14 cellular contexts compared by ENCODE assay signal in the genomic region with DNA sequence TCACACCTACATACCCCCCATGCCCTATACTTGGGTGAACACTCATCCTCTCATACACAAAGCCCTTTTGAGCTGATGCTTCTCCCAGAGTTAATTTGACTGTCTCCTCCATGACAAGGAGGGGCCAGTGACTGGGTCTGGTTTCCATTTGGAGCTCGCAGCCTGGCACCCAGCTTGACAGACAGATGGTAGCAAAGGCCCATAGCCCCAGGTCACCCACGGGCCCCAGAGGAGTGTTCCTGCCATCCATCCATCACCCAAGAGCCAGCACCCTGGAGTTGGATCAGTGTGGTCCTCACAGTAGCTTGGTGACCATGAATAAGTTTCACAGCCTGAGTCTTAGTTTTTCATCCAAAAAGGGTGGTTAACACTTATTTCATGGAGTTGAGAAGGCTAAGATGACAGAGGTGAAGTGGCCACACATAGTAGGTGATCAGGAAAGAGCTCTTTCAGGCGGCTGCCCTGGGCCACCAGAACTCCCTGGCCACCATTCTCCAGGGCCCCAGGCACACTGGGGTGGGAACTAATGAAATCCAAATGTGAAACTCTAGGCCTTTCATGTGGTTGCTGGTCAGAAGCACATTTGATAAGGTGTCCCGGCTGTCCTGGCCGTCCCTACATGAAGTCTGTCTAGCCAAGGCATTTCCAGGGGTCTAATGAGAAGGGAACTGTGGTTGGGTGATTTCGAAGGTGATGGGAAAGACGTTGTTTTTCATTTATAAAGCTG. TPM values are rescaled to one million over a fixed set of nuclear protein-coding genes. Genes with fewer than 3 reads are reported as not detected.
DNase-seq lines count a peak whose midpoint lies in the region; ATAC-seq and TF ChIP-seq lines count a peak whose summit lies in the region.
"Had no signal": no experiment of that assay in that cellular context is flagged by ENCODE, and none has a peak within 500 bp of the region (broad histone marks: within the 10 kb centered on the region; RNA-seq: fewer than 3 reads in every experiment).

No MANE protein-coding gene starts in this region.

- no peaks in the 10 kb centered on the region for H3K36me3 Mint-ChIP-seq in nephron progenitor cell (ENCODE audit: low read depth)
- H3K36me3 Mint-ChIP-seq: activated naive CD4-positive, alpha-beta T cell treated with anti-CD3 and anti-CD28 coated beads, Interleukin-2, amount 50 U/mL, for 24 hours; natural killer cell had no signal

- peak overlapping the region; percentile 27 for H3K27ac Mint-ChIP-seq in nephron progenitor cell
- H3K27ac Mint-ChIP-seq: activated naive CD4-positive, alpha-beta T cell treated with anti-CD3 and anti-CD28 coated beads, Interleukin-2, amount 50 U/mL, for 24 hours; natural killer cell had no signal

- no peak for TF ChIP-seq POLR2A in heart left ventricle (IDR thresholded peaks at IDR 0.05)

- ATAC-seq in heart left ventricle (no peak), Right ventricle myocardium superior (ENCODE audit: poor library complexity) (no peak), upper lobe of right lung (no peak)
- ATAC-seq: natural killer cell; stimulated activated naive CD8-positive, alpha-beta T cell treated with anti-CD3 and anti-CD28 coated beads, Interleukin-15, amount 100 ng/mL, for 72 hours had no signal

- in situ Hi-C loops in brain microvascular endothelial cell (cut with HindIII; ENCODE audit: low pct_ligation_motif_present, low sequenced_read_pairs) = no loop called here

- H3K27me3 Mint-ChIP-seq in nephron progenitor cell (ENCODE audit: low read depth, poor library complexity) = peaks cover 8% of the 10 kb centered on the region
- H3K27me3 Mint-ChIP-seq: activated naive CD4-positive, alpha-beta T cell treated with anti-CD3 and anti-CD28 coated beads, Interleukin-2, amount 50 U/mL, for 24 hours; central memory CD8-positive, alpha-beta T cell; stimulated activated naive CD8-positive, alpha-beta T cell treated with anti-CD3 and anti-CD28 coated beads, Interleukin-15, amount 100 ng/mL, for 72 hours had no signal

- peak overlapping the region in 10 of 12 donors; percentile 10 to 89 (median 65) for H3K27ac ChIP-seq in heart left ventricle
- H3K27ac ChIP-seq in brain microvascular endothelial cell = peak overlapping the region; percentile 100
- H3K27ac ChIP-seq in upper lobe of right lung = peak overlapping the region; percentile 72
- H3K27ac ChIP-seq: WERI-Rb-1 had no signal

- H3K4me1 ChIP-seq in heart left ventricle (peaks cover 0 to 54% (median 12%) of the 10 kb centered on the region in 12 donors), upper lobe of right lung (peaks cover 43% of the 10 kb centered on the region)

- H3K9me3 ChIP-seq in heart left ventricle (no peaks in the 10 kb centered on the region), upper lobe of right lung (no peaks in the 10 kb centered on the region)

- H3K36me3 ChIP-seq in heart left ventricle (no peaks in the 10 kb centered on the region), brain microvascular endothelial cell (replicated peaks) (no peaks in the 10 kb centered on the region), upper lobe of right lung (no peaks in the 10 kb centered on the region)
- H3K36me3 ChIP-seq: WERI-Rb-1 had no signal

- H3K4me3 Mint-ChIP-seq in nephron progenitor cell = no peak overlapping the region
- H3K4me3 Mint-ChIP-seq: activated naive CD4-positive, alpha-beta T cell treated with anti-CD3 and anti-CD28 coated beads, Interleukin-2, amount 50 U/mL, for 24 hours; central memory CD8-positive, alpha-beta T cell; natural killer cell; stimulated activated naive CD8-positive, alpha-beta T cell treated with anti-CD3 and anti-CD28 coated beads, Interleukin-15, amount 100 ng/mL, for 72 hours had no signal

- peaks cover 72% of the 10 kb centered on the region for H3K4me1 Mint-ChIP-seq in nephron progenitor cell
- H3K4me1 Mint-ChIP-seq: activated naive CD4-positive, alpha-beta T cell treated with anti-CD3 and anti-CD28 coated beads, Interleukin-2, amount 50 U/mL, for 24 hours; central memory CD8-positive, alpha-beta T cell; natural killer cell had no signal

- TF ChIP-seq CTCF in heart left ventricle (IDR thresholded peaks at IDR 0.05) = no peak
- no peak for TF ChIP-seq CTCF in brain microvascular endothelial cell (IDR thresholded peaks at IDR 0.05; ENCODE audit: low read depth, low read length, missing control alignments)
- no peak for TF ChIP-seq CTCF in nephron progenitor cell (IDR thresholded peaks at IDR 0.05)
- no peak for TF ChIP-seq CTCF in upper lobe of right lung (IDR thresholded peaks at IDR 0.05)

- no peaks in the 10 kb centered on the region for H3K9me3 Mint-ChIP-seq in nephron progenitor cell
- H3K9me3 Mint-ChIP-seq: activated naive CD4-positive, alpha-beta T cell treated with anti-CD3 and anti-CD28 coated beads, Interleukin-2, amount 50 U/mL, for 24 hours; central memory CD8-positive, alpha-beta T cell; natural killer cell; stimulated activated naive CD8-positive, alpha-beta T cell treated with anti-CD3 and anti-CD28 coated beads, Interleukin-15, amount 100 ng/mL, for 72 hours had no signal

- H3K27me3 ChIP-seq in heart left ventricle (peaks cover 0 to 75% (median 8%) of the 10 kb centered on the region in 9 donors), brain microvascular endothelial cell (replicated peaks) (no peaks in the 10 kb centered on the region), upper lobe of right lung (no peaks in the 10 kb centered on the region)

- intact Hi-C loops in heart left ventricle (cut with DNase I) (no loop called here), Right ventricle myocardium superior (cut with DNase I) (no loop called here), upper lobe of right lung (cut with DNase I) (no loop called here)

- H3K4me3 ChIP-seq in heart left ventricle = no peak overlapping the region
- no peak overlapping the region for H3K4me3 ChIP-seq in brain microvascular endothelial cell (ENCODE audit: low read depth, low read length)
- H3K4me3 ChIP-seq in upper lobe of right lung = no peak overlapping the region

- 67 to 74% (median 70%) methylated on average over 7 of the region's 7 CpGs for WGBS in heart left ventricle, 4 donors

- DNase-seq in heart left ventricle (no peak), Right ventricle myocardium superior (no peak), brain microvascular endothelial cell (no peak), nephron progenitor cell (no peak), upper lobe of right lung (no peak), kidney tubule cell (ENCODE audit: low spot score) (no peak), nucleus accumbens (lab: John Stamatoyannopoulos, UW) (no peak), NCI-H1694 treated with DMSO at 0.1 percent for 48 hours (lab: John Stamatoyannopoulos, UW) (no peak)
- DNase-seq: glutamatergic neuron; natural killer cell; stimulated activated naive CD8-positive, alpha-beta T cell treated with anti-CD3 and anti-CD28 coated beads, Interleukin-15, amount 100 ng/mL, for 72 hours; WERI-Rb-1 had no signal

RNA-seq across cellular contexts. Expression of a gene that starts 42.4 kb away (rescaled TPM):
- 10 to 100 TPM in 1 of 9 donors, 1 to 10 TPM in 1, under 1 TPM in 6, not detected in 1; 0.12 to 11.6 (median 0.70) TPM for total RNA-seq in heart left ventricle
- polyA plus RNA-seq in heart left ventricle = under 1 TPM; 0.46 to 0.78 TPM
- total RNA-seq in Right ventricle myocardium superior = 0.54 TPM
- total RNA-seq in upper lobe of right lung = 6.9 TPM
